Comparison of ENCODE assay signal across 8 cellular contexts in genomic region chr1:25617626-25618432, GRCh38. TPM values are rescaled to one million over a fixed set of nuclear protein-coding genes. Genes with fewer than 3 reads are reported as not detected.
DNase-seq lines count a peak whose midpoint lies in the region; ATAC-seq and TF ChIP-seq lines count a peak whose summit lies in the region.

No MANE protein-coding gene starts in this region.

- peak overlapping the region; percentile 93 for H3K27ac Mint-ChIP-seq in CD4-positive, alpha-beta T cell

- no peaks in the 10 kb centered on the region for H3K9me3 Mint-ChIP-seq in CD4-positive, alpha-beta T cell

- H3K4me1 ChIP-seq in NT2/D1 (ENCODE audit: insufficient read depth, insufficient read length) (peaks cover 11% of the 10 kb centered on the region), muscle layer of duodenum (ENCODE audit: control insufficient read depth in 1 of 2, insufficient read depth in 2 of 2, low read length in 2 of 2) (peaks cover 3 to 47% of the 10 kb centered on the region in 2 donors), BE2C (no peaks in the 10 kb centered on the region; the same call in 1 of the 2 replicates)

- peaks cover 65% of the 10 kb centered on the region for H3K4me1 Mint-ChIP-seq in CD4-positive, alpha-beta T cell (ENCODE audit: low read depth)

- peaks cover 28% of the 10 kb centered on the region for H3K36me3 Mint-ChIP-seq in CD4-positive, alpha-beta T cell (ENCODE audit: low read depth)

- DNase-seq in CD4-positive, alpha-beta T cell = peak in 1 of 10 experiments; percentile 25
- no peak for DNase-seq in NT2/D1 (ENCODE audit: low read depth, low spot score)
- DNase-seq in dorsolateral prefrontal cortex = peak in 2 of 10 donors; percentile 50 to 58
- no peak for DNase-seq in NCI-H1092 (lab: John Stamatoyannopoulos, UW)
- no peak for DNase-seq in SIG-M5 (lab: John Stamatoyannopoulos, UW)
- DNase-seq in NCI-H146 treated with DMSO at 0.1 percent for 48 hours (lab: John Stamatoyannopoulos, UW; ENCODE audit: unreplicated experiment) = no peak
- no peak for DNase-seq in BE2C

- peak overlapping the region; percentile 100 for H3K4me3 Mint-ChIP-seq in CD4-positive, alpha-beta T cell

- CTCF ChIA-PET in CD4-positive, alpha-beta T cell (lab: Charles Lee) = interaction anchor here (0.5 to 3.0 kb wide), 12 partner anchors 9 to 1537 kb away, joined by 4 to 28 read pairs (median 6); partner anchors contain the start of genes LDLRAP1 and SLC9A1

- intact Hi-C loops in CD4-positive, alpha-beta T cell (cut with DNase I, micrococcal nuclease) = loop anchor here (2.0 to 5.0 kb wide), 3 partner anchors 74 to 179 kb away; partner anchors contain the start of gene LDLRAP1 (in 1 of the 2)
- intact Hi-C loops in dorsolateral prefrontal cortex (cut with DNase I) = loop anchor here (2.0 to 5.0 kb wide), 6 partner anchors 51 to 179 kb away; partner anchors contain the start of gene LDLRAP1 (in 1 of the 2)

- peak overlapping the region; percentile 70 for H3K4me3 ChIP-seq in NT2/D1 (ENCODE audit: insufficient read length, low read depth)
- H3K4me3 ChIP-seq in dorsolateral prefrontal cortex = peak overlapping the region; percentile 34 to 93 (median 84)
- peak overlapping the region; percentile 52 to 71 for H3K4me3 ChIP-seq in muscle layer of duodenum (ENCODE audit: low read depth in 1 of 2, low read length in 2 of 2)
- H3K4me3 ChIP-seq in BE2C (ENCODE audit: low read depth, low read length) = no peak overlapping the region

- no peaks in the 10 kb centered on the region for H3K27me3 Mint-ChIP-seq in CD4-positive, alpha-beta T cell

- no peaks in the 10 kb centered on the region for H3K9me3 ChIP-seq in CD4-positive, alpha-beta T cell (ENCODE audit: control insufficient read depth, low read length)
- H3K9me3 ChIP-seq in NT2/D1 (ENCODE audit: insufficient read depth, low read length) (no peaks in the 10 kb centered on the region), muscle layer of duodenum (ENCODE audit: control insufficient read depth in 1 of 2, low read length in 2 of 2) (no peaks in the 10 kb centered on the region), BE2C (no peaks in the 10 kb centered on the region)

- POLR2A ChIA-PET in CD4-positive, alpha-beta T cell (lab: Charles Lee) = interaction anchor here (0.6 to 7.0 kb wide), 25 partner anchors 8 to 202 kb away, joined by 3 to 64 read pairs (median 5); partner anchors contain the start of gene MTFR1L

- H3K36me3 ChIP-seq in NT2/D1 (ENCODE audit: insufficient read depth, insufficient read length, low read length) = no peaks in the 10 kb centered on the region
- H3K36me3 ChIP-seq in muscle layer of duodenum (ENCODE audit: control insufficient read depth in 1 of 2, insufficient read depth in 2 of 2, low read length in 2 of 2) = peaks cover 0 to 4% of the 10 kb centered on the region in 2 donors
- H3K36me3 ChIP-seq in BE2C = no peaks in the 10 kb centered on the region

- H3K27me3 ChIP-seq in CD4-positive, alpha-beta T cell (ENCODE audit: control insufficient read depth, insufficient read depth, low read length) = no peaks in the 10 kb centered on the region
- H3K27me3 ChIP-seq in NT2/D1 (ENCODE audit: insufficient read depth, insufficient read length) (peaks cover 30% of the 10 kb centered on the region), dorsolateral prefrontal cortex (no peaks in the 10 kb centered on the region), muscle layer of duodenum (ENCODE audit: low read depth, low read length) (no peaks in the 10 kb centered on the region), BE2C (no peaks in the 10 kb centered on the region)

- peak overlapping the region; percentile 85 for H3K9ac ChIP-seq in NT2/D1 (ENCODE audit: insufficient read length, low read depth)

- no peak for ATAC-seq in CD4-positive, alpha-beta T cell (ENCODE audit: poor library complexity)

- peak overlapping the region; percentile 81 for H3K27ac ChIP-seq in CD4-positive, alpha-beta T cell (ENCODE audit: low read depth, low read length)
- H3K27ac ChIP-seq in dorsolateral prefrontal cortex = peak overlapping the region in 54 of 59 donors; percentile 13 to 90 (median 74)
- H3K27ac ChIP-seq in muscle layer of duodenum (ENCODE audit: low read length) = no peak overlapping the region

- TF ChIP-seq CTCF in CD4-positive, alpha-beta T cell (IDR thresholded peaks at IDR 0.05) = no peak
- TF ChIP-seq CTCF in dorsolateral prefrontal cortex (IDR thresholded peaks at IDR 0.05 in 54 of 56, conservative IDR thresholded peaks at IDR 0.05 in 2 of 56; ENCODE audit: low read depth in 1 of 56, partially characterized antibody in 56 of 56) = no peak
- TF ChIP-seq CTCF in BE2C (IDR thresholded peaks at IDR 0.05; ENCODE audit: low read depth, low read length) = no peak

RNA-seq across cellular contexts. Expression of gene MAN1C1, which starts 1.2 kb away (rescaled TPM):
- 10 to 100 TPM; 44.4 to 46.9 TPM for total RNA-seq in CD4-positive, alpha-beta T cell
- 10 to 100 TPM; 32.3 to 86.5 (median 58.9) TPM for total RNA-seq in dorsolateral prefrontal cortex
- polyA plus RNA-seq in BE2C (2012; ENCODE audit: insufficient read depth, insufficient read length, low read depth) = 0.88 TPM
